8 cellular contexts compared by ENCODE assay signal in genomic region chr12:110245278-110245868, GRCh38. TPM values are rescaled to one million over a fixed set of nuclear protein-coding genes. Genes with fewer than 3 reads are reported as not detected.
DNase-seq lines count a peak whose midpoint lies in the region; ATAC-seq and TF ChIP-seq lines count a peak whose summit lies in the region.

No MANE protein-coding gene starts in this region.

- H3K36me3 Mint-ChIP-seq in activated T-cell treated with anti-CD3 and anti-CD28 coated beads, Interleukin-2, amount 50 U/mL, for 4 hours (ENCODE audit: insufficient read depth) = no peaks in the 10 kb centered on the region

- ATAC-seq in activated T-cell treated with anti-CD3 and anti-CD28 coated beads, Interleukin-2, amount 50 U/mL, for 4 hours = peak; percentile 71 to 80
- peak in 1 of 2 donors; percentile 3 for ATAC-seq in left cardiac atrium

- H3K27me3 Mint-ChIP-seq in activated T-cell treated with anti-CD3 and anti-CD28 coated beads, Interleukin-2, amount 50 U/mL, for 4 hours (ENCODE audit: low read depth) = peaks cover 6% of the 10 kb centered on the region

- DNase-seq in GM12864 (ENCODE audit: low read depth) (peak; percentile 26), NOMO-1 treated with DMSO at 0.1 percent for 48 hours (lab: John Stamatoyannopoulos, UW; ENCODE audit: unreplicated experiment) (peak; percentile 16), left cardiac atrium (peak; percentile 31), NCI-H2107 (lab: John Stamatoyannopoulos, UW) (no peak), pons (ENCODE audit: low spot score) (no peak), HT-29 (ENCODE audit: low spot score) (no peak)
- peak; percentile 41 for DNase-seq in activated T-cell treated with anti-CD3 and anti-CD28 coated beads, Interleukin-2, amount 50 U/mL, for 4 hours
- peak; percentile 17 for DNase-seq in stimulated activated CD8-positive, alpha-beta memory T cell treated with anti-CD3 and anti-CD28 coated beads, Interleukin-15, amount 100 ng/mL, for 1 hour (ENCODE audit: low read depth)

- H3K4me1 Mint-ChIP-seq in activated T-cell treated with anti-CD3 and anti-CD28 coated beads, Interleukin-2, amount 50 U/mL, for 4 hours (ENCODE audit: low read depth) = no peaks in the 10 kb centered on the region

- no peaks in the 10 kb centered on the region for H3K9me3 Mint-ChIP-seq in activated T-cell treated with anti-CD3 and anti-CD28 coated beads, Interleukin-2, amount 50 U/mL, for 4 hours

- H3K4me3 ChIP-seq in GM12864 (ENCODE audit: low read depth, low read length) = no peak overlapping the region

- intact Hi-C loops in left cardiac atrium (cut with DNase I) = loop anchor here in 1 of 2 donors (5.0 kb wide), 1 partner anchor 37 kb away; the partner anchor contains the start of gene ATP2A2

- H3K4me3 Mint-ChIP-seq in activated T-cell treated with anti-CD3 and anti-CD28 coated beads, Interleukin-2, amount 50 U/mL, for 4 hours = no peak overlapping the region

- peak; percentile 84 for TF ChIP-seq CTCF in GM12864 (IDR thresholded peaks at IDR 0.05; ENCODE audit: low read depth, low read length, missing control alignments)

RNA-seq across cellular contexts. Expression of gene ATP2A2, which starts 35.7 kb away (rescaled TPM):
- total RNA-seq in activated T-cell treated with anti-CD3 and anti-CD28 coated beads, Interleukin-2, amount 50 U/mL, for 4 hours = 100 to 1,000 TPM; 240 to 245 (median 241) TPM
- 1,000 to 10,000 TPM; 2,696 to 3,455 TPM for total RNA-seq in left cardiac atrium
- total RNA-seq in HT-29 (2014; rRNA removed; shearing (Covaris generic)) = 113 and 123 TPM in 2 replicates

Comparison
In these comparisons a context has a peak if more than half of its experiments do, and no peak if none do; other contexts are left out.
1. DNase-seq: peak in GM12864 (single experiment), NOMO-1 treated with DMSO at 0.1 percent for 48 hours (single experiment), activated T-cell treated with anti-CD3 and anti-CD28 coated beads, Interleukin-2, amount 50 U/mL, for 4 hours (single experiment), left cardiac atrium (single experiment) and stimulated activated CD8-positive, alpha-beta memory T cell treated with anti-CD3 and anti-CD28 coated beads, Interleukin-15, amount 100 ng/mL, for 1 hour (single experiment); none in NCI-H2107 (single experiment), pons (single experiment) and HT-29 (single experiment).
2. RNA of gene ATP2A2, which starts 35.7 kb away (total RNA-seq): 2,696 to 3,455 TPM in left cardiac atrium; 240 to 245 TPM in activated T-cell treated with anti-CD3 and anti-CD28 coated beads, Interleukin-2, amount 50 U/mL, for 4 hours and 113 to 123 TPM in HT-29; every median in the first group is over 10 times any median in the second.